ENCODE assay signal across 9 cellular contexts in genomic region chr3:195551381-195551978, GRCh38. TPM values are rescaled to one million over a fixed set of nuclear protein-coding genes. Genes with fewer than 3 reads are reported as not detected.
A peak's percentile ranks its signal among the peaks of the same experiment; 100 is the strongest.
DNase-seq lines count a peak whose midpoint lies in the region; ATAC-seq and TF ChIP-seq lines count a peak whose summit lies in the region.
"Had no signal": no experiment of that assay in that cellular context is flagged by ENCODE, and none has a peak within 500 bp of the region (broad histone marks: within the 10 kb centered on the region; RNA-seq: fewer than 3 reads in every experiment).

No MANE protein-coding gene starts in this region.

- H3K27ac Mint-ChIP-seq in Caco-2 (ENCODE audit: unreplicated experiment), result peak overlapping the region; percentile 82

- H3K79me2 ChIP-seq in Karpas-422 (ENCODE audit: low read length), result no peaks in the 10 kb centered on the region

- H3K4me1 ChIP-seq in Caco-2, result peaks cover 48% of the 10 kb centered on the region
- H3K4me1 ChIP-seq in upper lobe of left lung, result peaks cover 8 to 12% (median 10%) of the 10 kb centered on the region in 4 donors
- peaks cover 4% of the 10 kb centered on the region; the same call in 1 of the 2 replicates for H3K4me1 ChIP-seq in Karpas-422 (ENCODE audit: low read length)

- H3K36me3 ChIP-seq in Caco-2 (ENCODE audit: control insufficient read depth, insufficient read depth, low read length), result no peaks in the 10 kb centered on the region
- H3K36me3 ChIP-seq in upper lobe of left lung, result no peaks in the 10 kb centered on the region
- no peaks in the 10 kb centered on the region for H3K36me3 ChIP-seq in Karpas-422 (ENCODE audit: insufficient read depth, low read length)

- TF ChIP-seq CTCF in Caco-2 (IDR thresholded peaks at IDR 0.05; ENCODE audit: insufficient read depth in 1 of 2, low read depth in 1 of 2, low read length in 1 of 2, severe bottlenecking in 1 of 2, unreplicated experiment in 1 of 2) (no peak), upper lobe of left lung (IDR thresholded peaks at IDR 0.05) (no peak)

- H3K36me3 Mint-ChIP-seq in Caco-2 (ENCODE audit: insufficient read depth, unreplicated experiment), result peaks cover 17% of the 10 kb centered on the region

- intact Hi-C loops in Caco-2 (cut with micrococcal nuclease; ENCODE audit: unreplicated experiment), result no loop called here

- H3K9ac ChIP-seq in Karpas-422 (ENCODE audit: low read length), result no peak overlapping the region

- H3K27ac ChIP-seq in upper lobe of left lung (peak overlapping the region in 2 of 4 donors; percentile 37 to 38), Karpas-422 (ENCODE audit: low read length) (no peak overlapping the region)

- no peak for ATAC-seq in upper lobe of left lung (ENCODE audit: low FRiP score in 2 of 2)
- ATAC-seq in HG02642 (IDR thresholded peaks at IDR 0.05; ENCODE audit: poor library complexity, unreplicated experiment), result no peak

- no peaks in the 10 kb centered on the region for H3K27me3 Mint-ChIP-seq in Caco-2 (ENCODE audit: insufficient read depth, unreplicated experiment)

- TF ChIP-seq POLR2A in upper lobe of left lung (IDR thresholded peaks at IDR 0.05), result no peak

- no peaks in the 10 kb centered on the region for H3K9me3 ChIP-seq in Caco-2
- H3K9me3 ChIP-seq in upper lobe of left lung, result no peaks in the 10 kb centered on the region
- no peaks in the 10 kb centered on the region for H3K9me3 ChIP-seq in Karpas-422 (ENCODE audit: low read length)

- no peak overlapping the region for H3K4me3 ChIP-seq in Caco-2 (ENCODE audit: low read depth, low read length)
- H3K4me3 ChIP-seq in upper lobe of left lung, result no peak overlapping the region
- H3K4me3 ChIP-seq in Karpas-422 (ENCODE audit: low read length), result no peak overlapping the region

- no peaks in the 10 kb centered on the region for H3K9me2 ChIP-seq in Karpas-422 (replicated peaks; ENCODE audit: insufficient read depth, low read length)

- POLR2A ChIA-PET in Caco-2 (lab: Charles Lee), result interaction anchor here (0.5 kb wide), 1 partner anchor 28 kb away, joined by 4 read pairs; no protein-coding TSS in a partner anchor

- peaks cover 9% of the 10 kb centered on the region for H3K9me3 Mint-ChIP-seq in Caco-2 (ENCODE audit: unreplicated experiment)

- H3K27me3 ChIP-seq in Caco-2 (replicated peaks; ENCODE audit: control insufficient read depth, insufficient read depth, low read length) (no peaks in the 10 kb centered on the region), upper lobe of left lung (no peaks in the 10 kb centered on the region), Karpas-422 (ENCODE audit: low read length) (no peaks in the 10 kb centered on the region)

- CTCF ChIA-PET in Caco-2 (lab: Charles Lee), result no interaction called here

- no peaks in the 10 kb centered on the region for H4K20me1 ChIP-seq in Karpas-422 (ENCODE audit: insufficient read depth, low read depth, low read length)

- H3K4me3 Mint-ChIP-seq in Caco-2 (ENCODE audit: unreplicated experiment), result no peak overlapping the region

- WGBS in upper lobe of left lung, 2 donors, result 53 to 64% methylated on average over 3 to 7 of the region's 7 CpGs

- no peak overlapping the region for H3K4me2 ChIP-seq in Karpas-422 (ENCODE audit: low read depth, low read length, poor library complexity, severe bottlenecking)

- BruUV-seq in Caco-2 (replicated peaks; lab: Mats Ljungman, UMichigan), result no TSS peak

- peaks cover 63% of the 10 kb centered on the region for H3K4me1 Mint-ChIP-seq in Caco-2 (ENCODE audit: low read depth, unreplicated experiment)

- no peak overlapping the region for H2AFZ ChIP-seq in Karpas-422 (ENCODE audit: low read length)

- no peak for TF ChIP-seq EP300 in upper lobe of left lung (IDR thresholded peaks at IDR 0.05)

- DNase-seq in Caco-2, result no peak
- DNase-seq in NCI-H82 (lab: John Stamatoyannopoulos, UW), result peak; percentile 75
- peak; percentile 39 for DNase-seq in fibroblast of gingiva (ENCODE audit: low read depth)
- DNase-seq in putamen (ENCODE audit: low spot score), result peak; percentile 63
- no peak for DNase-seq in upper lobe of left lung
- DNase-seq in Karpas-422, result no peak
- DNase-seq: NCI-H2227 treated with DMSO at 0.1 percent for 48 hours; stimulated activated naive CD4-positive, alpha-beta T cell treated with Interleukin-2 at 50 U/mL for 16 hours had no signal

RNA-seq across cellular contexts. Expression of gene PPP1R2, which starts 8.4 kb away (rescaled TPM):
- total RNA-seq in Caco-2 (2022) (135 and 150 TPM in 2 replicates), upper lobe of left lung (100 to 1,000 TPM in 2 of 6 donors, 10 to 100 TPM in 4; 38.5 to 170 (median 61.2) TPM)
- total RNA-seq in Karpas-422 (2014; rRNA removed; shearing (Covaris generic); ENCODE audit: low replicate concordance), result 236 and 248 TPM in 2 replicates

RNA-seq across cellular contexts. Expression of gene APOD, which starts 32.3 kb away (rescaled TPM):
- total RNA-seq in Caco-2 (2022) (62.0 and 101 TPM in 2 replicates), upper lobe of left lung (100 to 1,000 TPM in 2 of 6 donors, 10 to 100 TPM in 4; 29.7 to 120 (median 67.4) TPM)
- total RNA-seq in Karpas-422 (2014; rRNA removed; shearing (Covaris generic); ENCODE audit: low replicate concordance), result 0.18 TPM in 1 of 2 replicates, not detected in the other

Comparison
In these comparisons a context has a peak if more than half of its experiments do, and no peak if none do; other contexts are left out.
1. DNase-seq: peak in NCI-H82 (single experiment), fibroblast of gingiva (single experiment) and putamen (single experiment); none in Caco-2 (0 of 2), upper lobe of left lung (0 of 2) and Karpas-422 (single experiment).
2. RNA of gene APOD, which starts 32.3 kb away (total RNA-seq): 62.0 to 101 TPM in Caco-2 and 29.7 to 120 TPM in upper lobe of left lung; 0.18 TPM in Karpas-422; every median in the first group is over 10 times any median in the second.